8 cellular contexts compared by ENCODE assay signal in genomic region chr20:4973330-4974097, GRCh38. TPM values are rescaled to one million over a fixed set of nuclear protein-coding genes. Genes with fewer than 3 reads are reported as not detected.
DNase-seq lines count a peak whose midpoint lies in the region; ATAC-seq and TF ChIP-seq lines count a peak whose summit lies in the region.

No MANE protein-coding gene starts in this region.

- no peaks in the 10 kb centered on the region for H3K9me3 Mint-ChIP-seq in activated CD8-positive, alpha-beta T cell treated with anti-CD3 and anti-CD28 coated beads for 36 hours

- intact Hi-C loops in activated CD8-positive, alpha-beta T cell treated with anti-CD3 and anti-CD28 coated beads for 36 hours (cut with micrococcal nuclease) = no loop called here

- no peak for TF ChIP-seq CTCF in activated CD8-positive, alpha-beta T cell treated with anti-CD3 and anti-CD28 coated beads for 36 hours (IDR thresholded peaks at IDR 0.05)
- TF ChIP-seq CTCF in fibroblast of the aortic adventitia (IDR thresholded peaks at IDR 0.05; ENCODE audit: insufficient read depth, low read length) = no peak

- peak overlapping the region; percentile 83 for H3K27ac Mint-ChIP-seq in activated CD8-positive, alpha-beta T cell treated with anti-CD3 and anti-CD28 coated beads for 36 hours

- DNase-seq in DMS79 (lab: John Stamatoyannopoulos, UW) = peak; percentile 35
- peak; percentile 2 for DNase-seq in HT-29 (ENCODE audit: low spot score)
- DNase-seq in activated CD8-positive, alpha-beta T cell treated with anti-CD3 and anti-CD28 coated beads for 36 hours = peak; percentile 77
- DNase-seq in fibroblast of the aortic adventitia (ENCODE audit: low read depth) = peak; percentile 82
- DNase-seq in retina = peak; percentile 20
- DNase-seq in DMS114 treated with DMSO at 0.1 percent for 48 hours (lab: John Stamatoyannopoulos, UW; ENCODE audit: unreplicated experiment) = no peak
- no peak for DNase-seq in NCI-H128 (lab: John Stamatoyannopoulos, UW; ENCODE audit: unreplicated experiment)

- ATAC-seq in GM21515 (IDR thresholded peaks at IDR 0.05; ENCODE audit: unreplicated experiment) = peak; percentile 78
- peak; percentile 81 for ATAC-seq in activated CD8-positive, alpha-beta T cell treated with anti-CD3 and anti-CD28 coated beads for 36 hours

- POLR2A ChIA-PET in activated CD8-positive, alpha-beta T cell treated with anti-CD3 and anti-CD28 coated beads for 36 hours (lab: Charles Lee) = interaction anchor here (0.7 kb wide), 1 partner anchor 26 kb away, joined by 3 read pairs; no protein-coding TSS in a partner anchor

- H3K27me3 Mint-ChIP-seq in activated CD8-positive, alpha-beta T cell treated with anti-CD3 and anti-CD28 coated beads for 36 hours = no peaks in the 10 kb centered on the region

- H3K4me1 Mint-ChIP-seq in activated CD8-positive, alpha-beta T cell treated with anti-CD3 and anti-CD28 coated beads for 36 hours (ENCODE audit: low read depth) = peaks cover 20% of the 10 kb centered on the region

- H3K36me3 Mint-ChIP-seq in activated CD8-positive, alpha-beta T cell treated with anti-CD3 and anti-CD28 coated beads for 36 hours (ENCODE audit: low read depth) = peaks cover 3% of the 10 kb centered on the region

- peak overlapping the region; percentile 40 for H3K4me3 ChIP-seq in fibroblast of the aortic adventitia (ENCODE audit: low read depth, low read length)

- CTCF ChIA-PET in activated CD8-positive, alpha-beta T cell treated with anti-CD3 and anti-CD28 coated beads for 36 hours (lab: Charles Lee) = interaction anchor here (0.7 to 1.7 kb wide), 5 partner anchors 12 to 128 kb away, joined by 3 to 6 read pairs (median 3); no protein-coding TSS in a partner anchor

- peak overlapping the region; percentile 65 for H3K4me3 Mint-ChIP-seq in activated CD8-positive, alpha-beta T cell treated with anti-CD3 and anti-CD28 coated beads for 36 hours

RNA-seq across cellular contexts. Expression of gene SLC23A2, which starts 27.8 kb away (rescaled TPM):
- total RNA-seq in HT-29 (2014; rRNA removed; shearing (Covaris generic)) = 2.6 and 4.3 TPM in 2 replicates
- 10 to 100 TPM; 16.0 to 16.2 TPM for total RNA-seq in activated CD8-positive, alpha-beta T cell treated with anti-CD3 and anti-CD28 coated beads for 36 hours
- total RNA-seq in fibroblast of the aortic adventitia (ENCODE audit: low replicate concordance) = 8.9 and 24.6 TPM in 2 replicates

Comparison
In these comparisons a context has a peak if more than half of its experiments do, and no peak if none do; other contexts are left out.
1. DNase-seq: peak in DMS79 (single experiment), HT-29 (single experiment), activated CD8-positive, alpha-beta T cell treated with anti-CD3 and anti-CD28 coated beads for 36 hours (single experiment), fibroblast of the aortic adventitia (single experiment) and retina (single experiment); none in DMS114 treated with DMSO at 0.1 percent for 48 hours (single experiment) and NCI-H128 (single experiment).